In the genomic region with DNA sequence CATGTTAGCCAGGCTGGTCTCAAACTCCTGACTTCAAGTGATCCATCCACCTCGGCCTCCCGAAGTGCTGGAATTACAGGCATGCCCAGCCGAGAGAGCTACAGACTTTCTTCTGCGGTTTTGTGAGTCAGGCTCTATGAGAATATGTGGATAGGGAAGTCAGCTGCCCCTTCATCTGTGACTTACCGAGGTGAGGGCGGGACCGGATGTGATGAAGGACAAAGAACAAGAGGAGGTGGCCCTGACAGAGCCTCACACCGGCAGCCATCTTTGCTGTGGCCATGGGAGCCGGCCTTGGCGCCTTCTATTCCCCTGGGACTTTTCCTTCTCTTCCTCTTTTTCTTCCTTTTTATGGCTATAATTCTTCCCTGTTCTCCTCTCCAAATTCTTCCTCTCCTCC, we compare ENCODE assay signal across 16 cellular contexts.
DNase-seq lines count a peak whose midpoint lies in the region; ATAC-seq, FAIRE-seq and TF ChIP-seq lines count a peak whose summit lies in the region.
"Had no signal": no experiment of that assay in that cellular context is flagged by ENCODE, and none has a peak within 500 bp of the region (broad histone marks: within the 10 kb centered on the region; RNA-seq: fewer than 3 reads in every experiment).

No MANE protein-coding gene starts in this region.

- H3K27ac ChIP-seq in SJCRH30: no peak overlapping the region
- no peak overlapping the region for H3K27ac ChIP-seq in heart right ventricle
- H3K27ac ChIP-seq: SJSA1 had no signal

- H3K4me1 ChIP-seq in SJCRH30 (no peaks in the 10 kb centered on the region), heart right ventricle (peaks cover 0 to 5% (median 0%) of the 10 kb centered on the region in 9 donors)
- H3K4me1 ChIP-seq: HAP-1, SJSA1 had no signal

- H3K4me3 ChIP-seq in SJCRH30 (peak overlapping the region; percentile 16; the same call in 1 of the 2 replicates), fibroblast of mammary gland (ENCODE audit: control insufficient read depth, low read depth, low read length) (no peak overlapping the region), heart right ventricle (no peak overlapping the region)
- H3K4me3 ChIP-seq: HAP-1, SJSA1 had no signal

- no peak for FAIRE-seq in urothelium cell line (lab: Jason Lieb, UNC)
- FAIRE-seq: HTR-8/SVneo had no signal

- WGBS in heart right ventricle, 2 donors: 72 to 77% methylated on average over 10 of the region's 10 CpGs

- H3K27me3 ChIP-seq in SJCRH30 (no peaks in the 10 kb centered on the region), heart right ventricle (no peaks in the 10 kb centered on the region)
- H3K27me3 ChIP-seq: SJSA1 had no signal

- peak; percentile 95 for DNase-seq in HT1080 (ENCODE audit: low read depth)
- peak; percentile 59 to 60 for DNase-seq in SJCRH30
- peak; percentile 10 for DNase-seq in fibroblast of mammary gland (ENCODE audit: low read depth)
- peak; percentile 76 for DNase-seq in urothelium cell line (ENCODE audit: low spot score)
- no peak for DNase-seq in heart right ventricle
- DNase-seq in NCI-H1694 (lab: John Stamatoyannopoulos, UW): no peak
- DNase-seq: CD8-positive, alpha-beta T cell; NCI-H1092; NCI-H345; NCI-H526 treated with DMSO at 0.1 percent for 48 hours; T-cell had no signal

- intact Hi-C loops in heart right ventricle (cut with DNase I): no loop called here

- no peaks in the 10 kb centered on the region for H3K36me3 ChIP-seq in SJCRH30
- no peaks in the 10 kb centered on the region for H3K36me3 ChIP-seq in heart right ventricle
- H3K36me3 ChIP-seq: HAP-1, SJSA1 had no signal

- ATAC-seq in heart right ventricle: no peak
- no peak for ATAC-seq in HG02884 (IDR thresholded peaks at IDR 0.05; ENCODE audit: unreplicated experiment)
- ATAC-seq: CD8-positive, alpha-beta T cell; Panc1; T-cell had no signal

- H3K9me3 ChIP-seq in SJCRH30 (replicated peaks): no peaks in the 10 kb centered on the region
- H3K9me3 ChIP-seq in heart right ventricle: peaks cover 0 to 10% (median 0%) of the 10 kb centered on the region in 11 donors
- H3K9me3 ChIP-seq: HAP-1, SJSA1 had no signal

- TF ChIP-seq CTCF in fibroblast of mammary gland (conservative IDR thresholded peaks at IDR 0.05; ENCODE audit: control insufficient read depth, insufficient read depth, low read depth, low read length) (no peak), heart right ventricle (IDR thresholded peaks at IDR 0.05) (no peak)

Comparison
In these comparisons a context has a peak if more than half of its experiments do, and no peak if none do; other contexts are left out.
1. DNase-seq: peak in HT1080 (single experiment), SJCRH30 (2 of 2), fibroblast of mammary gland (single experiment) and urothelium cell line (single experiment); none in heart right ventricle (0 of 2) and NCI-H1694 (single experiment).